Comparison of ENCODE assay signal across 9 cellular contexts in genomic region chr2:209368924-209369323, GRCh38. TPM values are rescaled to one million over a fixed set of nuclear protein-coding genes. Genes with fewer than 3 reads are reported as not detected.
A peak's percentile ranks its signal among the peaks of the same experiment; 100 is the strongest.
DNase-seq lines count a peak whose midpoint lies in the region; ATAC-seq and TF ChIP-seq lines count a peak whose summit lies in the region.
"Had no signal": no experiment of that assay in that cellular context is flagged by ENCODE, and none has a peak within 500 bp of the region (broad histone marks: within the 10 kb centered on the region; RNA-seq: fewer than 3 reads in every experiment).

No MANE protein-coding gene starts in this region.

- CTCF ChIA-PET in RWPE1 (lab: Yijun Ruan, JAX), result interaction anchor here (1.0 to 1.1 kb wide), 2 partner anchors 34 to 55 kb away, joined by 3 to 10 read pairs; partner anchors contain the start of gene MAP2

- no peaks in the 10 kb centered on the region for H3K4me1 ChIP-seq in uterus
- peaks cover 0 to 10% (median 7%) of the 10 kb centered on the region in 4 donors for H3K4me1 ChIP-seq in sigmoid colon
- peaks cover 0 to 3% (median 0%) of the 10 kb centered on the region in 3 donors for H3K4me1 ChIP-seq in esophagus squamous epithelium

- no peak for TF ChIP-seq POLR2A in uterus (IDR thresholded peaks at IDR 0.05)
- TF ChIP-seq POLR2A in sigmoid colon (IDR thresholded peaks at IDR 0.05), result no peak
- no peak for TF ChIP-seq POLR2A in esophagus squamous epithelium (IDR thresholded peaks at IDR 0.05)

- no peak overlapping the region for H3K4me3 Mint-ChIP-seq in stimulated activated naive CD8-positive, alpha-beta T cell treated with anti-CD3 and anti-CD28 coated beads, Interleukin-15, amount 100 ng/mL, for 72 hours

- POLR2A ChIA-PET in RWPE1 (lab: Yijun Ruan, JAX; ENCODE audit: low non-redundant PET), result no interaction called here

- DNase-seq in Daoy (ENCODE audit: low read depth) (peak; percentile 97), RWPE1 (ENCODE audit: low spot score) (peak; percentile 87), left ventricle myocardium superior (peak; percentile 30), uterus (no peak), sigmoid colon (no peak), esophagus squamous epithelium (lab: John Stamatoyannopoulos, UW) (no peak)
- no peak for DNase-seq in stimulated activated naive CD8-positive, alpha-beta T cell treated with anti-CD3 and anti-CD28 coated beads, Interleukin-15, amount 100 ng/mL, for 72 hours

- no peaks in the 10 kb centered on the region for H3K4me1 Mint-ChIP-seq in stimulated activated naive CD8-positive, alpha-beta T cell treated with anti-CD3 and anti-CD28 coated beads, Interleukin-15, amount 100 ng/mL, for 72 hours

- H3K27ac Mint-ChIP-seq in stimulated activated naive CD8-positive, alpha-beta T cell treated with anti-CD3 and anti-CD28 coated beads, Interleukin-15, amount 100 ng/mL, for 72 hours, result no peak overlapping the region

- H3K9me3 ChIP-seq in uterus (no peaks in the 10 kb centered on the region), sigmoid colon (no peaks in the 10 kb centered on the region), esophagus squamous epithelium (no peaks in the 10 kb centered on the region)

- no peak overlapping the region for H3K27ac ChIP-seq in RWPE1
- no peak overlapping the region for H3K27ac ChIP-seq in uterus
- no peak overlapping the region for H3K27ac ChIP-seq in sigmoid colon
- peak overlapping the region in 2 of 4 donors; percentile 50 to 61 for H3K27ac ChIP-seq in esophagus squamous epithelium
- H3K27ac ChIP-seq: HL-60 had no signal

- H3K27me3 Mint-ChIP-seq in stimulated activated naive CD8-positive, alpha-beta T cell treated with anti-CD3 and anti-CD28 coated beads, Interleukin-15, amount 100 ng/mL, for 72 hours, result no peaks in the 10 kb centered on the region

- intact Hi-C loops in left ventricle myocardium superior (cut with micrococcal nuclease), result no loop called here
- intact Hi-C loops in uterus (cut with DNase I; ENCODE audit: low total_unique reads), result no loop called here
- intact Hi-C loops in sigmoid colon (cut with DNase I), result no loop called here
- intact Hi-C loops in esophagus squamous epithelium (cut with DNase I), result no loop called here

- peak; percentile 85 for ATAC-seq in HG02642 (IDR thresholded peaks at IDR 0.05; ENCODE audit: poor library complexity, unreplicated experiment)
- ATAC-seq in left ventricle myocardium superior, result peak; percentile 91
- ATAC-seq in stimulated activated naive CD8-positive, alpha-beta T cell treated with anti-CD3 and anti-CD28 coated beads, Interleukin-15, amount 100 ng/mL, for 72 hours, result no peak

- no peaks in the 10 kb centered on the region for H3K36me3 ChIP-seq in uterus
- H3K36me3 ChIP-seq in sigmoid colon, result no peaks in the 10 kb centered on the region
- no peaks in the 10 kb centered on the region for H3K36me3 ChIP-seq in esophagus squamous epithelium

- peak in 1 of 4 donors; percentile 59 for TF ChIP-seq EP300 in sigmoid colon (IDR thresholded peaks at IDR 0.05)

- TF ChIP-seq CTCF in RWPE1 (conservative IDR thresholded peaks at IDR 0.05; ENCODE audit: low read depth), result no peak
- no peak for TF ChIP-seq CTCF in uterus (IDR thresholded peaks at IDR 0.05)
- TF ChIP-seq CTCF in sigmoid colon (IDR thresholded peaks at IDR 0.05), result no peak
- no peak for TF ChIP-seq CTCF in esophagus squamous epithelium (IDR thresholded peaks at IDR 0.05)

- H3K4me3 ChIP-seq in uterus (no peak overlapping the region), sigmoid colon (no peak overlapping the region), esophagus squamous epithelium (no peak overlapping the region)

- H3K27me3 ChIP-seq in uterus, result no peaks in the 10 kb centered on the region
- no peaks in the 10 kb centered on the region for H3K27me3 ChIP-seq in sigmoid colon
- no peaks in the 10 kb centered on the region for H3K27me3 ChIP-seq in esophagus squamous epithelium

- WGBS in sigmoid colon, 2 donors, result 8 to 39% methylated on average over 5 of the region's 5 CpGs
- WGBS in esophagus squamous epithelium, 2 donors, result 27% methylated on average over 5 of the region's 5 CpGs

- H3K9me3 Mint-ChIP-seq in stimulated activated naive CD8-positive, alpha-beta T cell treated with anti-CD3 and anti-CD28 coated beads, Interleukin-15, amount 100 ng/mL, for 72 hours, result peaks cover 11 to 20% of the 10 kb centered on the region in 2 donors

RNA-seq across cellular contexts. Expression of gene MAP2, which starts 54.9 kb away (rescaled TPM):
- 0.34 TPM in 1 of 2 replicates, not detected in the other for total RNA-seq in Daoy (2014; rRNA removed; shearing (Covaris generic))
- total RNA-seq in left ventricle myocardium superior (3.4 TPM), uterus (10 to 100 TPM in 2 of 4 donors, 1 to 10 TPM in 2; 4.7 to 18.7 (median 7.6) TPM), sigmoid colon (10 to 100 TPM in 3 of 4 donors, 1 to 10 TPM in 1; 8.4 to 21.8 (median 13.0) TPM), esophagus squamous epithelium (10 to 100 TPM in 1 of 4 donors, 1 to 10 TPM in 3; 5.8 to 14.5 (median 8.8) TPM)
- polyA plus RNA-seq in sigmoid colon, result 1 to 10 TPM in 2 of 3 donors, under 1 TPM in 1; 0.46 to 2.1 (median 1.2) TPM

Comparison
In these comparisons a context has a peak if more than half of its experiments do, and no peak if none do; other contexts are left out.
1. DNase-seq: peak in Daoy (single experiment), RWPE1 (single experiment) and left ventricle myocardium superior (single experiment); none in uterus (0 of 2), sigmoid colon (single experiment), esophagus squamous epithelium (single experiment) and stimulated activated naive CD8-positive, alpha-beta T cell treated with anti-CD3 and anti-CD28 coated beads, Interleukin-15, amount 100 ng/mL, for 72 hours (0 of 2).